ENCODE assay signal across 10 cellular contexts in genomic region chr20:59003836-59004492, GRCh38. TPM values are rescaled to one million over a fixed set of nuclear protein-coding genes. Genes with fewer than 3 reads are reported as not detected.
DNase-seq lines count a peak whose midpoint lies in the region; ATAC-seq and TF ChIP-seq lines count a peak whose summit lies in the region.
"Had no signal": no experiment of that assay in that cellular context is flagged by ENCODE, and none has a peak within 500 bp of the region (broad histone marks: within the 10 kb centered on the region; RNA-seq: fewer than 3 reads in every experiment).

No MANE protein-coding gene starts in this region.

- H3K4me1 ChIP-seq in right lobe of liver, result peaks cover 3 to 27% (median 10%) of the 10 kb centered on the region in 4 donors
- H3K4me1 ChIP-seq in upper lobe of right lung, result peaks cover 25% of the 10 kb centered on the region

- peak overlapping the region; percentile 79 for H3K27ac Mint-ChIP-seq in activated T-helper 1 cell treated with anti-CD3 and anti-CD28 coated beads, Interleukin-12 subunit alpha, Interleukin-12 subunit beta, Interleukin-2, Interleukin-4 antibody, amounts not matched to agents 30 ng/mL and 10 ng/mL and 1 ng/mL, durations not matched to agents 14 hours and 24 hours and 36 hours

- H3K27ac ChIP-seq in right lobe of liver, result peak overlapping the region; percentile 28 to 98 (median 40)
- peak overlapping the region; percentile 51 for H3K27ac ChIP-seq in upper lobe of right lung

- H3K4me3 ChIP-seq in right lobe of liver (peak overlapping the region in 1 of 3 donors; percentile 98), upper lobe of right lung (peak overlapping the region; percentile 70)

- H3K36me3 ChIP-seq in right lobe of liver (peaks cover 0 to 48% (median 9%) of the 10 kb centered on the region in 4 donors), upper lobe of right lung (peaks cover 32% of the 10 kb centered on the region)

- ATAC-seq in left ventricle myocardium superior (no peak), right lobe of liver (no peak), upper lobe of right lung (no peak), HG02798 (IDR thresholded peaks at IDR 0.05; ENCODE audit: poor library complexity, unreplicated experiment) (no peak)

- H3K9me3 ChIP-seq in right lobe of liver (no peaks in the 10 kb centered on the region), upper lobe of right lung (no peaks in the 10 kb centered on the region)

- intact Hi-C loops in cardiac septum (cut with DNase I) (loop anchor here (10.0 kb wide), 1 partner anchor 109 kb away; no protein-coding TSS in a partner anchor), left ventricle myocardium superior (cut with micrococcal nuclease) (no loop called here), right lobe of liver (cut with DNase I) (no loop called here), upper lobe of right lung (cut with DNase I) (no loop called here)
- intact Hi-C loops in activated T-helper 1 cell treated with anti-CD3 and anti-CD28 coated beads, Interleukin-12 subunit alpha, Interleukin-12 subunit beta, Interleukin-2, Interleukin-4 antibody, amounts not matched to agents 30 ng/mL and 10 ng/mL and 1 ng/mL, durations not matched to agents 14 hours and 24 hours and 36 hours (cut with micrococcal nuclease), result no loop called here

- peaks cover 19% of the 10 kb centered on the region for H3K36me3 Mint-ChIP-seq in activated T-helper 1 cell treated with anti-CD3 and anti-CD28 coated beads, Interleukin-12 subunit alpha, Interleukin-12 subunit beta, Interleukin-2, Interleukin-4 antibody, amounts not matched to agents 30 ng/mL and 10 ng/mL and 1 ng/mL, durations not matched to agents 14 hours and 24 hours and 36 hours (ENCODE audit: low read depth)

- H3K9me3 Mint-ChIP-seq in activated T-helper 1 cell treated with anti-CD3 and anti-CD28 coated beads, Interleukin-12 subunit alpha, Interleukin-12 subunit beta, Interleukin-2, Interleukin-4 antibody, amounts not matched to agents 30 ng/mL and 10 ng/mL and 1 ng/mL, durations not matched to agents 14 hours and 24 hours and 36 hours, result no peaks in the 10 kb centered on the region

- peak; percentile 73 for DNase-seq in cardiac septum (ENCODE audit: low spot score)
- DNase-seq in left ventricle myocardium superior, result no peak
- no peak for DNase-seq in activated T-helper 1 cell treated with anti-CD3 and anti-CD28 coated beads, Interleukin-12 subunit alpha, Interleukin-12 subunit beta, Interleukin-2, Interleukin-4 antibody, amounts not matched to agents 30 ng/mL and 10 ng/mL and 1 ng/mL, durations not matched to agents 14 hours and 24 hours and 36 hours (ENCODE audit: low spot score)
- peak in 2 of 3 donors; percentile 46 to 51 for DNase-seq in right lobe of liver
- no peak for DNase-seq in upper lobe of right lung
- no peak for DNase-seq in hepatic stellate cell (ENCODE audit: low spot score)
- DNase-seq in inferior parietal cortex (ENCODE audit: extremely low spot score), result no peak
- DNase-seq: NCI-H526 treated with DMSO at 0.1 percent for 48 hours had no signal

- H3K27me3 ChIP-seq in right lobe of liver (no peaks in the 10 kb centered on the region), upper lobe of right lung (no peaks in the 10 kb centered on the region)

- no peak for TF ChIP-seq CTCF in right lobe of liver (IDR thresholded peaks at IDR 0.05)
- TF ChIP-seq CTCF in upper lobe of right lung (IDR thresholded peaks at IDR 0.05), result no peak

- no peaks in the 10 kb centered on the region for H3K27me3 Mint-ChIP-seq in activated T-helper 1 cell treated with anti-CD3 and anti-CD28 coated beads, Interleukin-12 subunit alpha, Interleukin-12 subunit beta, Interleukin-2, Interleukin-4 antibody, amounts not matched to agents 30 ng/mL and 10 ng/mL and 1 ng/mL, durations not matched to agents 14 hours and 24 hours and 36 hours (ENCODE audit: insufficient read depth)

- H3K4me3 Mint-ChIP-seq in activated T-helper 1 cell treated with anti-CD3 and anti-CD28 coated beads, Interleukin-12 subunit alpha, Interleukin-12 subunit beta, Interleukin-2, Interleukin-4 antibody, amounts not matched to agents 30 ng/mL and 10 ng/mL and 1 ng/mL, durations not matched to agents 14 hours and 24 hours and 36 hours, result peak overlapping the region; percentile 85

- WGBS in right lobe of liver (ENCODE audit: insufficient coverage, low coverage, low lambda C conversion rate, missing lambda C conversion rate), result 69% methylated on average over 14 of the region's 16 CpGs

- peaks cover 39% of the 10 kb centered on the region for H3K4me1 Mint-ChIP-seq in activated T-helper 1 cell treated with anti-CD3 and anti-CD28 coated beads, Interleukin-12 subunit alpha, Interleukin-12 subunit beta, Interleukin-2, Interleukin-4 antibody, amounts not matched to agents 30 ng/mL and 10 ng/mL and 1 ng/mL, durations not matched to agents 14 hours and 24 hours and 36 hours (ENCODE audit: low read depth)

- no peak for TF ChIP-seq POLR2A in right lobe of liver (IDR thresholded peaks at IDR 0.05)

RNA-seq across cellular contexts. Expression of gene CTSZ, which starts 3.1 kb away (rescaled TPM):
- 157 TPM for total RNA-seq in cardiac septum
- total RNA-seq in left ventricle myocardium superior, result 129 TPM
- 46.4 and 54.1 TPM in 2 replicates for total RNA-seq in activated T-helper 1 cell treated with anti-CD3 and anti-CD28 coated beads, Interleukin-12 subunit alpha, Interleukin-12 subunit beta, Interleukin-2, Interleukin-4 antibody, amounts not matched to agents 30 ng/mL and 10 ng/mL and 1 ng/mL, durations not matched to agents 14 hours and 24 hours and 36 hours
- total RNA-seq in right lobe of liver, result 100 to 1,000 TPM; 198 to 296 (median 222) TPM
- total RNA-seq in upper lobe of right lung, result 355 TPM

RNA-seq across cellular contexts. Expression of gene TUBB1, which starts 15.3 kb away (rescaled TPM):
- total RNA-seq in cardiac septum (0.54 TPM), left ventricle myocardium superior (0.30 TPM), right lobe of liver (1 to 10 TPM in 1 of 6 experiments, under 1 TPM in 4, not detected in 1; 0.06 to 1.5 (median 0.31) TPM), upper lobe of right lung (3.0 TPM)
- total RNA-seq in activated T-helper 1 cell treated with anti-CD3 and anti-CD28 coated beads, Interleukin-12 subunit alpha, Interleukin-12 subunit beta, Interleukin-2, Interleukin-4 antibody, amounts not matched to agents 30 ng/mL and 10 ng/mL and 1 ng/mL, durations not matched to agents 14 hours and 24 hours and 36 hours, result not detected in 2 replicates
- total RNA-seq: renal cortical epithelial cell had no signal

RNA-seq across cellular contexts. Expression of gene NELFCD, which starts 22.9 kb away (rescaled TPM):
- 34.7 TPM for total RNA-seq in cardiac septum
- 35.6 TPM for total RNA-seq in left ventricle myocardium superior
- total RNA-seq in activated T-helper 1 cell treated with anti-CD3 and anti-CD28 coated beads, Interleukin-12 subunit alpha, Interleukin-12 subunit beta, Interleukin-2, Interleukin-4 antibody, amounts not matched to agents 30 ng/mL and 10 ng/mL and 1 ng/mL, durations not matched to agents 14 hours and 24 hours and 36 hours, result 121 and 135 TPM in 2 replicates
- total RNA-seq in right lobe of liver, result 10 to 100 TPM; 31.1 to 41.4 (median 36.5) TPM
- total RNA-seq in upper lobe of right lung, result 51.2 TPM

RNA-seq across cellular contexts. Expression of gene ATP5F1E, which starts 28.2 kb away (rescaled TPM):
- total RNA-seq in cardiac septum (123 TPM), left ventricle myocardium superior (128 TPM), right lobe of liver (10 to 100 TPM; 15.8 to 34.6 (median 30.5) TPM), upper lobe of right lung (59.7 TPM)
- 81.3 and 84.6 TPM in 2 replicates for total RNA-seq in activated T-helper 1 cell treated with anti-CD3 and anti-CD28 coated beads, Interleukin-12 subunit alpha, Interleukin-12 subunit beta, Interleukin-2, Interleukin-4 antibody, amounts not matched to agents 30 ng/mL and 10 ng/mL and 1 ng/mL, durations not matched to agents 14 hours and 24 hours and 36 hours

RNA-seq across cellular contexts. Expression of gene PRELID3B, which starts 38.6 kb away (rescaled TPM):
- total RNA-seq in cardiac septum, result 41.4 TPM
- total RNA-seq in left ventricle myocardium superior, result 50.1 TPM
- total RNA-seq in activated T-helper 1 cell treated with anti-CD3 and anti-CD28 coated beads, Interleukin-12 subunit alpha, Interleukin-12 subunit beta, Interleukin-2, Interleukin-4 antibody, amounts not matched to agents 30 ng/mL and 10 ng/mL and 1 ng/mL, durations not matched to agents 14 hours and 24 hours and 36 hours, result 121 and 123 TPM in 2 replicates
- total RNA-seq in right lobe of liver, result 10 to 100 TPM; 16.3 to 37.5 (median 23.3) TPM
- total RNA-seq in upper lobe of right lung, result 47.2 TPM

Comparison
In these comparisons a context has a peak if more than half of its experiments do, and no peak if none do; other contexts are left out.
1. DNase-seq: peak in cardiac septum (single experiment) and right lobe of liver (2 of 3); none in left ventricle myocardium superior (single experiment), activated T-helper 1 cell treated with anti-CD3 and anti-CD28 coated beads, Interleukin-12 subunit alpha, Interleukin-12 subunit beta, Interleukin-2, Interleukin-4 antibody, amounts not matched to agents 30 ng/mL and 10 ng/mL and 1 ng/mL, durations not matched to agents 14 hours and 24 hours and 36 hours (single experiment), upper lobe of right lung (single experiment), hepatic stellate cell (single experiment) and inferior parietal cortex (single experiment).